Comparison of ENCODE assay signal across 8 cellular contexts in the genomic region with DNA sequence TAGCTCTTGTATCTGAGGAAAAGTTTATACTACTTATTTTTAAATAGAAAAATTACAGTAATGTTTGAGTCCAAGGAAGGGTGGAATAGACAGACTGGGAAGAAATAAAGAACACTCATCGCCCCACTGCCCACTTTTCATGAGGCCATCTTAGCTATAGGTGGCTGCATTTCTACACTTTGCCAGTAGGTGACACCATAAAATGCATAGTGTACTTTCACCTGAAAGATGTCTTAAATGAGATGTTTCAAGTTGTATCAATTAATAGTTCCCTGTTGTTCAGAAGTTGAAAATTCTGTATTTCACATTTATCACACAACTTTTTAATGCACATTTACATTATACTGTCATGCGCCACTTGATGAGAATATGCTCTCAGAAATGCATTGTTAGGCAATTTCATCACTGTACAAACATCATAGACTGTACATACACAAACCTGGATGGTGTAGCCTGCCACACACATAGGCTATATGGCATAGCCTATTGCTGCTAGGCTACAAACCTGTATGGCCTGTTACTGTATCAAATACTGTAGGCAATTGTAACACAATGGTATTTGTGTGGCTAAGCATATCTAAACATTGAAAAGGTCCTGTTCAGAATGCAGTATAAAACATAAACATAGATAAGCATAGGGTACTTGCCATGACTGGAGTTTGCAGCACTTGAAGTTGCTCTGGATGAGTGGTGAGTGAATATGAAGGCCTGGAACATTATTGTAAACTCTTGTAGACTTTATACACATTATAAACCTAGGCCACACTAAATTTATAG. TPM values are rescaled to one million over a fixed set of nuclear protein-coding genes. Genes with fewer than 3 reads are reported as not detected.
A peak's percentile ranks its signal among the peaks of the same experiment; 100 is the strongest.
DNase-seq lines count a peak whose midpoint lies in the region; ATAC-seq and TF ChIP-seq lines count a peak whose summit lies in the region.

No MANE protein-coding gene starts in this region.

- H3K23ac ChIP-seq in mesenchymal stem cell (ENCODE audit: low read length in 2 of 2): no peak overlapping the region

- no peaks in the 10 kb centered on the region for H3K9me3 ChIP-seq in breast epithelium
- H3K9me3 ChIP-seq in mesenchymal stem cell (ENCODE audit: control insufficient read depth, low read length): no peaks in the 10 kb centered on the region

- peak overlapping the region in 1 of 2 experiments; percentile 57 for H3K18ac ChIP-seq in mesenchymal stem cell (ENCODE audit: low read depth in 1 of 2, low read length in 2 of 2)

- ATAC-seq in GM21381 (IDR thresholded peaks at IDR 0.05; ENCODE audit: unreplicated experiment) (no peak), GM21723 (IDR thresholded peaks at IDR 0.05; ENCODE audit: unreplicated experiment) (no peak), omental fat pad (ENCODE audit: low FRiP score) (no peak)

- no peak overlapping the region for H3K14ac ChIP-seq in mesenchymal stem cell (ENCODE audit: low read length in 2 of 2)

- in situ Hi-C loops in ACHN (cut with HindIII; ENCODE audit: low pct_ligation_motif_present, low pct_unique_long_range_greater_than_20kb, low sequenced_read_pairs): no loop called here

- intact Hi-C loops in breast epithelium (cut with DNase I; ENCODE audit: low total_unique reads): no loop called here

- H3K4ac ChIP-seq in mesenchymal stem cell (ENCODE audit: low read depth in 1 of 2, low read length in 2 of 2): no peak overlapping the region

- no peak overlapping the region for H3K4me2 ChIP-seq in mesenchymal stem cell (ENCODE audit: low read length, poor library complexity, severe bottlenecking)

- H3K27me3 ChIP-seq in breast epithelium (no peaks in the 10 kb centered on the region), mesenchymal stem cell (ENCODE audit: control insufficient read depth in 1 of 2, insufficient read depth in 1 of 2, low read length in 2 of 2) (no peaks in the 10 kb centered on the region)

- TF ChIP-seq CTCF in GM12874 (IDR thresholded peaks at IDR 0.05; ENCODE audit: insufficient read depth, low read depth, low read length): peak; percentile 73
- peak in 2 of 3 donors; percentile 38 to 44 for TF ChIP-seq CTCF in breast epithelium (IDR thresholded peaks at IDR 0.05)
- TF ChIP-seq CTCF in omental fat pad (IDR thresholded peaks at IDR 0.05): no peak

- no peak overlapping the region for H2BK12ac ChIP-seq in mesenchymal stem cell (ENCODE audit: low read length in 2 of 2)

- H2BK15ac ChIP-seq in mesenchymal stem cell (ENCODE audit: low read depth, poor library complexity, severe bottlenecking): no peak overlapping the region

- no peak overlapping the region for H2AK5ac ChIP-seq in mesenchymal stem cell (ENCODE audit: low read length, severe bottlenecking)

- no peak for TF ChIP-seq POLR2A in breast epithelium (IDR thresholded peaks at IDR 0.05)

- DNase-seq in ACHN (peak; percentile 58), NCI-H1694 (lab: John Stamatoyannopoulos, UW) (peak; percentile 1), breast epithelium (ENCODE audit: low spot score in 2 of 2) (no peak), mesenchymal stem cell (peak; percentile 51), omental fat pad (ENCODE audit: low spot score) (no peak)

- H2AFZ ChIP-seq in mesenchymal stem cell (ENCODE audit: low read depth, low read length): no peak overlapping the region

- no peak overlapping the region for H4K91ac ChIP-seq in mesenchymal stem cell (ENCODE audit: low read length)

- H4K8ac ChIP-seq in mesenchymal stem cell (ENCODE audit: low read length): no peak overlapping the region

- no peak overlapping the region for H2BK120ac ChIP-seq in mesenchymal stem cell (ENCODE audit: low read depth, low read length)

- no peaks in the 10 kb centered on the region for H3K79me1 ChIP-seq in mesenchymal stem cell (replicated peaks; ENCODE audit: low read length, poor library complexity, severe bottlenecking)

- H3K4me3 ChIP-seq in breast epithelium (no peak overlapping the region), mesenchymal stem cell (ENCODE audit: insufficient read depth in 1 of 2, low read depth in 1 of 2, low read length in 2 of 2) (no peak overlapping the region)

- WGBS in mesenchymal stem cell: 100% methylated on average over 2 of the region's 2 CpGs

- H3K9ac ChIP-seq in mesenchymal stem cell (ENCODE audit: low read length): no peak overlapping the region

- H3K27ac ChIP-seq in breast epithelium: no peak overlapping the region
- H3K27ac ChIP-seq in mesenchymal stem cell (ENCODE audit: low read length, poor library complexity, severe bottlenecking): no peak overlapping the region

- H3K36me3 ChIP-seq in breast epithelium (no peaks in the 10 kb centered on the region), mesenchymal stem cell (ENCODE audit: control insufficient read depth in 1 of 2, insufficient read depth in 2 of 2, low read depth in 1 of 2, low read length in 2 of 2) (no peaks in the 10 kb centered on the region)

- no peak overlapping the region for H2BK5ac ChIP-seq in mesenchymal stem cell (ENCODE audit: low read depth, low read length, poor library complexity, severe bottlenecking)

- H3K4me1 ChIP-seq in breast epithelium (no peaks in the 10 kb centered on the region), mesenchymal stem cell (ENCODE audit: control insufficient read depth, insufficient read depth, low read depth, low read length) (no peaks in the 10 kb centered on the region)

RNA-seq across cellular contexts. Expression of gene PMCH, which starts 27.5 kb away (rescaled TPM):
- total RNA-seq in breast epithelium (not detected), omental fat pad (not detected)
- polyA plus RNA-seq in mesenchymal stem cell (2013, experiment 1 of 2): not detected
- not detected for polyA plus RNA-seq in mesenchymal stem cell (2013, experiment 2 of 2)

RNA-seq across cellular contexts. Expression of gene PARPBP, which starts 50.1 kb away (rescaled TPM):
- total RNA-seq in breast epithelium (1 to 10 TPM; 1.1 to 3.9 (median 2.3) TPM), omental fat pad (1 to 10 TPM; 1.1 to 4.9 (median 1.3) TPM)
- 2.6 TPM for polyA plus RNA-seq in mesenchymal stem cell (2013, experiment 1 of 2)
- 2.5 TPM for polyA plus RNA-seq in mesenchymal stem cell (2013, experiment 2 of 2)

RNA-seq across cellular contexts. Expression of gene NUP37, which starts 50.2 kb away (rescaled TPM):
- total RNA-seq in breast epithelium: 10 to 100 TPM; 16.7 to 17.9 (median 17.9) TPM
- polyA plus RNA-seq in mesenchymal stem cell (2013, experiment 1 of 2): 26.9 TPM
- 27.4 TPM for polyA plus RNA-seq in mesenchymal stem cell (2013, experiment 2 of 2)
- 10 to 100 TPM; 14.9 to 22.9 (median 19.0) TPM for total RNA-seq in omental fat pad

Comparison
In these comparisons a context has a peak if more than half of its experiments do, and no peak if none do; other contexts are left out.
1. DNase-seq: peak in ACHN (single experiment), NCI-H1694 (single experiment) and mesenchymal stem cell (single experiment); none in breast epithelium (0 of 2) and omental fat pad (single experiment).
2. CTCF ChIP-seq: peak in GM12874 (single experiment) and breast epithelium (2 of 3); none in omental fat pad (0 of 3).